ENCODE assay signal across 8 cellular contexts in genomic region chr2:206085742-206086445, GRCh38. TPM values are rescaled to one million over a fixed set of nuclear protein-coding genes. Genes with fewer than 3 reads are reported as not detected.
DNase-seq lines count a peak whose midpoint lies in the region; ATAC-seq, FAIRE-seq and TF ChIP-seq lines count a peak whose summit lies in the region.

Gene INO80D (minus strand): TSS chr2:206086174. CDS start chr2:206063016, 23,158 bp downstream.

- H3K4me1 ChIP-seq in lower lobe of right lung: peaks cover 30% of the 10 kb centered on the region

- TF ChIP-seq CTCF in dorsolateral prefrontal cortex (IDR thresholded peaks at IDR 0.05 in 54 of 56, conservative IDR thresholded peaks at IDR 0.05 in 2 of 56; ENCODE audit: low read depth in 1 of 56, partially characterized antibody in 56 of 56) (peak in 44 of 56 donors; percentile 10 to 55 (median 28)), lower lobe of right lung (IDR thresholded peaks at IDR 0.05) (peak; percentile 56)

- no peaks in the 10 kb centered on the region for H3K9me3 ChIP-seq in lower lobe of right lung

- intact Hi-C loops in dorsolateral prefrontal cortex (cut with DNase I): loop anchor here (2.0 to 5.0 kb wide), 3 partner anchors 71 to 356 kb away; partner anchors contain the start of genes EEF1B2 (in 2 of the 2), NDUFS1 (in 2 of the 2) and ADAM23 (in 1 of the 2)
- intact Hi-C loops in lower lobe of right lung (cut with DNase I): no loop called here

- peak; percentile 98 for FAIRE-seq in GM19239 (lab: Jason Lieb, UNC)

- H3K36me3 ChIP-seq in lower lobe of right lung: peaks cover 5% of the 10 kb centered on the region

- H3K4me3 ChIP-seq in dorsolateral prefrontal cortex (peak within 1 kb of the TSS; percentile 71 to 95 (median 86)), lower lobe of right lung (peak within 1 kb of the TSS; percentile 84)

- ATAC-seq in HG03457 (IDR thresholded peaks at IDR 0.05; ENCODE audit: unreplicated experiment): peak; percentile 91
- ATAC-seq in lower lobe of right lung: peak; percentile 93 to 95

- H3K27me3 ChIP-seq in dorsolateral prefrontal cortex (no peaks in the 10 kb centered on the region), lower lobe of right lung (ENCODE audit: low read depth) (no peaks in the 10 kb centered on the region)

- DNase-seq in C1 segment of cervical spinal cord (lab: John Stamatoyannopoulos, UW) (peak; percentile 10 to 89 (median 78)), GM19239 (ENCODE audit: insufficient read length, low spot score) (peak; percentile 73), NCI-H526 treated with DMSO at 0.1 percent for 48 hours (lab: John Stamatoyannopoulos, UW) (peak; percentile 83), dorsolateral prefrontal cortex (peak; percentile 45 to 85 (median 73)), lower lobe of right lung (peak; percentile 84)
- peak; percentile 71 to 76 for DNase-seq in activated CD4-positive, alpha-beta T cell treated with anti-CD3 and anti-CD28 coated beads, Interleukin-2, amount 50 U/mL, for 4 hours
- DNase-seq in stimulated activated CD4-positive, alpha-beta T cell treated with anti-CD3 and anti-CD28 coated beads, TNF-alpha, amount 100 ng/mL, for 24 hours (ENCODE audit: low read depth in 3 of 3): peak; percentile 62 to 72 (median 69)

- peak within 1 kb of the TSS; percentile 93 to 100 (median 99) for H3K27ac ChIP-seq in dorsolateral prefrontal cortex
- peak within 1 kb of the TSS; percentile 99 for H3K27ac ChIP-seq in lower lobe of right lung

RNA-seq across cellular contexts. Expression of gene INO80D, which starts in this region (rescaled TPM):
- total RNA-seq in dorsolateral prefrontal cortex (10 to 100 TPM; 27.8 to 53.6 (median 36.6) TPM), lower lobe of right lung (26.0 TPM)

Comparison
In these comparisons a context has a peak if more than half of its experiments do, and no peak if none do; other contexts are left out.
1. Peak in every context shown above with its lines: DNase-seq, ATAC-seq, H3K4me3 ChIP-seq and H3K27ac ChIP-seq.